In the genomic region with DNA sequence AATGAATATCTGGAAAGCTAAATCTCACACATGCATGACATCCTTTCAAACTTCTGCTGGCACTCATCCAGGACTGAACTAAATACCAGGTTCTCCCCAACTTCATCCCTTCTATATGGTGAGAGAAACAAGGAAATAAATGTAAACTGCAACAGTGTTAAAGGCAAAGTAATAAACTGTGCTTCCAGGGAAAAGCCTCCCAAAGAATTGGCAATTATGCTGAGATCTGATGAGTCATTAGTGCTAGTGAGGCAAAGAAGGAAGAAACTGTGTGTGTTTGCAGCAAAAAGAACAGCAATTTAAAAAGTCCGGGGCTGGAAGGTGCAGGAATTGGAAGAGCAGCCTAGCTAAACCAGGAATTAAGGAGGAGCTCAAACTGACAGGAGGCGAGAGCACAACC, we compare ENCODE assay signal across 11 cellular contexts.
DNase-seq lines count a peak whose midpoint lies in the region; ATAC-seq and TF ChIP-seq lines count a peak whose summit lies in the region.
"Had no signal": no experiment of that assay in that cellular context is flagged by ENCODE, and none has a peak within 500 bp of the region (broad histone marks: within the 10 kb centered on the region; RNA-seq: fewer than 3 reads in every experiment).

No MANE protein-coding gene starts in this region.

- H3K27ac ChIP-seq in HEK293 (ENCODE audit: extremely low read depth, low read depth, low read length) (no peak overlapping the region), sigmoid colon (no peak overlapping the region)

- intact Hi-C loops in sigmoid colon (cut with DNase I): no loop called here

- DNase-seq in AG08396 (ENCODE audit: low spot score) (peak; percentile 43), astrocyte of the hippocampus (ENCODE audit: low read depth, low spot score) (peak; percentile 67), kidney glomerular epithelial cell (lab: John Stamatoyannopoulos, UW) (peak; percentile 1), sigmoid colon (no peak)
- DNase-seq: activated T-cell treated with anti-CD3 and anti-CD28 coated beads, Interleukin-2, amount 50 U/mL, for 72 hours; NCI-H1930; RPMI8226 had no signal

- ATAC-seq in GM18868 (IDR thresholded peaks at IDR 0.05; ENCODE audit: unreplicated experiment) (no peak), HG03097 (IDR thresholded peaks at IDR 0.05; ENCODE audit: low FRiP score, unreplicated experiment) (no peak), GM19324 (IDR thresholded peaks at IDR 0.05; ENCODE audit: low FRiP score, unreplicated experiment) (no peak)

- no peak for TF ChIP-seq EP300 in sigmoid colon (IDR thresholded peaks at IDR 0.05)

- CTCF ChIA-PET in HEK293 (lab: Yijun Ruan, JAX): interaction anchor here (0.6 kb wide), 1 partner anchor 10 kb away, joined by 4 read pairs; no protein-coding TSS in a partner anchor

- peaks cover 12 to 33% of the 10 kb centered on the region in 2 experiments for H3K36me3 ChIP-seq in HEK293 (ENCODE audit: control insufficient read depth in 2 of 2, insufficient read depth in 1 of 2, low read length in 2 of 2)
- peaks cover 6 to 65% (median 15%) of the 10 kb centered on the region in 4 donors for H3K36me3 ChIP-seq in sigmoid colon

- no peak for TF ChIP-seq CTCF in HEK293 (tag by site-specific recombination; IDR thresholded peaks at IDR 0.05)
- no peak for TF ChIP-seq CTCF in sigmoid colon (IDR thresholded peaks at IDR 0.05)

- POLR2A ChIA-PET in HEK293 (lab: Yijun Ruan, JAX): interaction anchor here (1.1 kb wide), 1 partner anchor 64 kb away, joined by 5 read pairs; a partner anchor contains a TSS

- H3K9me3 ChIP-seq in HEK293 (ENCODE audit: control insufficient read depth, insufficient read depth, low read depth, low read length): no peaks in the 10 kb centered on the region
- no peaks in the 10 kb centered on the region for H3K9me3 ChIP-seq in sigmoid colon

- no peaks in the 10 kb centered on the region for H3K27me3 ChIP-seq in sigmoid colon

- WGBS in sigmoid colon, 2 donors: 41 to 69% methylated on average over 2 of the region's 2 CpGs

- H3K4me3 ChIP-seq in HEK293 (ENCODE audit: low read depth, low read length) (no peak overlapping the region), sigmoid colon (no peak overlapping the region)

- H3K4me1 ChIP-seq in HEK293 (ENCODE audit: control insufficient read depth, insufficient read depth, low read length) (no peaks in the 10 kb centered on the region), sigmoid colon (peaks cover 0 to 8% (median 6%) of the 10 kb centered on the region in 4 donors)

- no peak for TF ChIP-seq POLR2A in sigmoid colon (IDR thresholded peaks at IDR 0.05)

TF ChIP-seq in HEK293, 187 proteins besides CTCF, POLR2A, EP300 and RAD21:
- TF ChIP-seq ZNF600 (tag by site-specific recombination; IDR thresholded peaks at IDR 0.05): 0 out of 2 replicates have a peak, but pooled peaks have one; percentile 17
- no peak for TF ChIP-seq ZNF529 (tag by site-specific recombination; IDR thresholded peaks at IDR 0.05; ENCODE audit: insufficient replicate concordance)
- TF ChIP-seq ZNF341 (tag by site-specific recombination; IDR thresholded peaks at IDR 0.05; ENCODE audit: low read depth): no peak
- TF ChIP-seq ZNF571 (tag by site-specific recombination; IDR thresholded peaks at IDR 0.05): no peak
- TF ChIP-seq ZNF585B (tag by site-specific recombination; IDR thresholded peaks at IDR 0.05): no peak
- TF ChIP-seq SP3 (tag by site-specific recombination; IDR thresholded peaks at IDR 0.05): no peak
